ENCODE assay signal across 1 cellular context in genomic region chr1:39776400-39776713, GRCh38.
TF ChIP-seq lines count a peak whose summit lies in the region.

No MANE protein-coding gene starts in this region.

TF ChIP-seq in GM12878, 131 proteins besides CTCF, POLR2A, EP300 and RAD21 (continued from another document and continues in another):
- TF ChIP-seq PKNOX1 (IDR thresholded peaks at IDR 0.05), result no peak
- TF ChIP-seq NFYA (IDR thresholded peaks at IDR 0.05; ENCODE audit: borderline replicate concordance, low read depth, low read length), result no peak
- no peak for TF ChIP-seq EGR1 (IDR thresholded peaks at IDR 0.05; ENCODE audit: borderline replicate concordance in 1 of 2, low read depth in 2 of 2, low read length in 2 of 2)
- TF ChIP-seq ZNF592 (IDR thresholded peaks at IDR 0.05), result no peak
- no peak for TF ChIP-seq BRCA1 (IDR thresholded peaks at IDR 0.05; ENCODE audit: low read depth, low read length)
- no peak for TF ChIP-seq JUNB (IDR thresholded peaks at IDR 0.05)
- TF ChIP-seq HDAC2 (IDR thresholded peaks at IDR 0.05), result no peak
- no peak for TF ChIP-seq NR2C2 (IDR thresholded peaks at IDR 0.05; ENCODE audit: borderline replicate concordance, control insufficient read depth, insufficient read length, low read depth)
- TF ChIP-seq SUZ12 (IDR thresholded peaks at IDR 0.05; ENCODE audit: unreplicated experiment), result no peak
- TF ChIP-seq E2F4 (IDR thresholded peaks at IDR 0.05; ENCODE audit: low read depth, low read length), result no peak
- TF ChIP-seq E4F1 (IDR thresholded peaks at IDR 0.05; ENCODE audit: borderline replicate concordance, partially characterized antibody), result no peak
- no peak for TF ChIP-seq CHD1 (IDR thresholded peaks at IDR 0.05; ENCODE audit: low read depth, low read length)
- no peak for TF ChIP-seq PBX3 (IDR thresholded peaks at IDR 0.05; ENCODE audit: insufficient replicate concordance, low read depth, low read length)
- TF ChIP-seq RFX5 (IDR thresholded peaks at IDR 0.05; ENCODE audit: low read depth, low read length), result no peak
- TF ChIP-seq RB1 (IDR thresholded peaks at IDR 0.05; ENCODE audit: borderline replicate concordance), result no peak
- TF ChIP-seq POLR2AphosphoS5 (IDR thresholded peaks at IDR 0.05; ENCODE audit: low read length), result no peak
- TF ChIP-seq ZBTB33 (IDR thresholded peaks at IDR 0.05), result no peak
- TF ChIP-seq ZBTB11 (CRISPR knock-in tag; IDR thresholded peaks at IDR 0.05), result no peak
- TF ChIP-seq ZBTB40 (IDR thresholded peaks at IDR 0.05; ENCODE audit: borderline replicate concordance), result peak; percentile 73
- peak; percentile 67 for TF ChIP-seq GABPA (IDR thresholded peaks at IDR 0.05; ENCODE audit: low read depth)
- TF ChIP-seq RCOR1 (conservative IDR thresholded peaks at IDR 0.05; ENCODE audit: low read depth, low read length), result no peak
- TF ChIP-seq MTA2 (IDR thresholded peaks at IDR 0.05; ENCODE audit: low read depth), result no peak
- no peak for TF ChIP-seq ESRRA (IDR thresholded peaks at IDR 0.05; ENCODE audit: low read length)
- no peak for TF ChIP-seq GATAD2B (conservative IDR thresholded peaks at IDR 0.05; ENCODE audit: low read depth)
- TF ChIP-seq JUND (IDR thresholded peaks at IDR 0.05; ENCODE audit: low read depth, low read length), result no peak
- TF ChIP-seq HCFC1 (IDR thresholded peaks at IDR 0.05; ENCODE audit: low read length), result no peak
- no peak for TF ChIP-seq BCLAF1 (IDR thresholded peaks at IDR 0.05)
- peak; percentile 82; the same call in 1 of the 2 replicates for TF ChIP-seq TCF12 (IDR thresholded peaks at IDR 0.05; ENCODE audit: low read depth, low read length)
- TF ChIP-seq MYB (IDR thresholded peaks at IDR 0.05; ENCODE audit: borderline replicate concordance, low read depth, low read length), result no peak
- TF ChIP-seq STAT3 (IDR thresholded peaks at IDR 0.05; ENCODE audit: low read depth, low read length), result no peak
- no peak for TF ChIP-seq ZNF207 (IDR thresholded peaks at IDR 0.05; ENCODE audit: borderline replicate concordance)
- no peak for TF ChIP-seq KDM1A (IDR thresholded peaks at IDR 0.05; ENCODE audit: borderline replicate concordance)
- no peak; the same call in 1 of the 2 replicates for TF ChIP-seq SPI1 (IDR thresholded peaks at IDR 0.05; ENCODE audit: borderline replicate concordance, insufficient read depth, low read depth, low read length)
- no peak for TF ChIP-seq ZBED1 (IDR thresholded peaks at IDR 0.05; ENCODE audit: borderline replicate concordance)
- no peak for TF ChIP-seq SIX5 (IDR thresholded peaks at IDR 0.05; ENCODE audit: low read depth, low read length, severe bottlenecking)
- TF ChIP-seq ZNF622 (IDR thresholded peaks at IDR 0.05), result no peak
- no peak for TF ChIP-seq BMI1 (IDR thresholded peaks at IDR 0.05; ENCODE audit: borderline replicate concordance)
